16 cellular contexts compared by ENCODE assay signal in the genomic region with DNA sequence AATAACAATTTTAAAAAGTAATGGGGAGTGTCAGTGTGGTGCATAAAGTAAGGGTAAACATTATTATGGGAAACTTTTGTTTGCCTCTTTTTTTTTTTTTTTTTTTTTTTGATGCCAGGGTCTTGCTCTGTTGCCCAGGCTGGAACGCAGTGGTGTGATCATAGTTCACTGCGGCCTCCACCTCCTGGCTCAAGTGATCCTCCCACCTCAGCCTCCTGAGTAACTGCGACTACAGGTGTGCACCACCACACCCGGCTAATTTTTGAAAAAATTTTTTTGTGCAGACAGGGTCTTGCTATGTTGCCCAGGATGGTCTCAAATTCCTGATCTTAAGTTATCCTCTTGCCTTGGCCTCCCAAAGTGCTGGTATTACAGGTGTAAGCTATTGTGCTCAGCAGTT.
"Had no signal": no experiment of that assay in that cellular context is flagged by ENCODE, and none has a peak within 500 bp of the region (broad histone marks: within the 10 kb centered on the region; RNA-seq: fewer than 3 reads in every experiment).

No MANE protein-coding gene starts in this region.

- H3K9me3 Mint-ChIP-seq: effector memory CD8-positive, alpha-beta T cell; memory B cell; nephron; stimulated activated naive CD8-positive, alpha-beta T cell treated with anti-CD3 and anti-CD28 coated beads, Interleukin-15, Interleukin-2, amounts not matched to agents 100 ng/mL and 50 ng/mL, for 24 hours had no signal

- H3K4me3 ChIP-seq: esophagus muscularis mucosa, gastroesophageal sphincter, left ventricle myocardium inferior, lower lobe of right lung, smooth muscle cell, testis, tibial nerve had no signal

- ATAC-seq: effector memory CD8-positive, alpha-beta T cell; gastroesophageal sphincter had no signal

- H3K27ac ChIP-seq: epithelial cell of prostate, esophagus muscularis mucosa, gastroesophageal sphincter, left ventricle myocardium inferior, lower lobe of right lung, testis, tibial nerve had no signal

- H3K27me3 Mint-ChIP-seq: effector memory CD8-positive, alpha-beta T cell; memory B cell; stimulated activated naive CD8-positive, alpha-beta T cell treated with anti-CD3 and anti-CD28 coated beads, Interleukin-15, Interleukin-2, amounts not matched to agents 100 ng/mL and 50 ng/mL, for 24 hours had no signal

- H3K4me3 Mint-ChIP-seq: effector memory CD8-positive, alpha-beta T cell; memory B cell; mesothelial cell of epicardium; nephron; stimulated activated naive CD8-positive, alpha-beta T cell treated with anti-CD3 and anti-CD28 coated beads, Interleukin-15, Interleukin-2, amounts not matched to agents 100 ng/mL and 50 ng/mL, for 24 hours had no signal

- H3K4me1 Mint-ChIP-seq: mesothelial cell of epicardium, nephron had no signal

- H3K27me3 ChIP-seq: esophagus muscularis mucosa, gastroesophageal sphincter, testis, tibial nerve had no signal

- DNase-seq: effector memory CD8-positive, alpha-beta T cell; glutamatergic neuron; islet precursor cell; left ventricle myocardium inferior; lower lobe of right lung; stimulated activated CD4-positive, alpha-beta T cell treated with anti-CD3 and anti-CD28 coated beads, Interleukin-2, amount 100 ng/mL, for 48 hours; testis had no signal

- H3K4me2 ChIP-seq: smooth muscle cell had no signal

- H3K27ac Mint-ChIP-seq: memory B cell; mesothelial cell of epicardium; nephron; stimulated activated naive CD8-positive, alpha-beta T cell treated with anti-CD3 and anti-CD28 coated beads, Interleukin-15, Interleukin-2, amounts not matched to agents 100 ng/mL and 50 ng/mL, for 24 hours had no signal

- H3K9me3 ChIP-seq: esophagus muscularis mucosa, gastroesophageal sphincter, left ventricle myocardium inferior, lower lobe of right lung, testis, tibial nerve had no signal
